Comparison of ENCODE assay signal across 17 cellular contexts in genomic region chr6:14309516-14309915, GRCh38.
DNase-seq lines count a peak whose midpoint lies in the region; ATAC-seq and TF ChIP-seq lines count a peak whose summit lies in the region.
"Had no signal": no experiment of that assay in that cellular context is flagged by ENCODE, and none has a peak within 500 bp of the region (broad histone marks: within the 10 kb centered on the region; RNA-seq: fewer than 3 reads in every experiment).

No MANE protein-coding gene starts in this region.

- H3K4me2 ChIP-seq in hepatocyte = peak overlapping the region; percentile 38
- H3K4me2 ChIP-seq: SK-N-SH had no signal

- no peak overlapping the region for H3K4me3 ChIP-seq in hepatocyte
- H3K4me3 ChIP-seq: BLaER1 treated with 17β-estradiol and CSF1 and Interleukin-3, amounts not matched to agents 10 nM and 100 nM had no signal

- H4K20me1 ChIP-seq in hepatocyte (ENCODE audit: insufficient read depth, poor library complexity, severe bottlenecking) = no peaks in the 10 kb centered on the region
- H4K20me1 ChIP-seq: BLaER1 treated with 17β-estradiol and CSF1 and Interleukin-3, amounts not matched to agents 10 nM and 100 nM had no signal

- in situ Hi-C loops in GM13976 (cut with MboI; ENCODE audit: low sequenced_read_pairs, unreplicated experiment) = no loop called here

- H3K27me3 ChIP-seq in hepatocyte = no peaks in the 10 kb centered on the region
- H3K27me3 ChIP-seq: BLaER1 treated with 17β-estradiol and CSF1 and Interleukin-3, amounts not matched to agents 10 nM and 100 nM had no signal

- no peaks in the 10 kb centered on the region for H3K9me2 ChIP-seq in hepatocyte (replicated peaks; ENCODE audit: insufficient read depth)
- H3K9me2 ChIP-seq: SK-N-SH had no signal

- no peaks in the 10 kb centered on the region for H3K9me3 ChIP-seq in hepatocyte (ENCODE audit: low read depth)
- H3K9me3 ChIP-seq: SK-N-SH had no signal

- peak overlapping the region; percentile 78 for H3K27ac ChIP-seq in hepatocyte
- H3K27ac ChIP-seq: BLaER1 treated with 17β-estradiol and CSF1 and Interleukin-3, amounts not matched to agents 10 nM and 100 nM had no signal

- DNase-seq in COR-L47 (lab: John Stamatoyannopoulos, UW) (peak; percentile 30), NCI-H146 (lab: John Stamatoyannopoulos, UW) (peak; percentile 85), NCI-H748 (lab: John Stamatoyannopoulos, UW; ENCODE audit: unreplicated experiment) (peak; percentile 96), hepatocyte (ENCODE audit: low spot score) (no peak), DMS 273 (lab: John Stamatoyannopoulos, UW; ENCODE audit: unreplicated experiment) (no peak), NCI-H82 (lab: John Stamatoyannopoulos, UW) (no peak), GM13976 (ENCODE audit: low spot score) (no peak)
- DNase-seq: CD8-positive, alpha-beta T cell; DND-41; H7; NCI-H524 treated with DMSO at 0.1 percent for 48 hours; PC-3; RPMI8226; SHP77 treated with DMSO at 0.1 percent for 48 hours; SK-N-SH had no signal

- H3K4me1 ChIP-seq in hepatocyte (ENCODE audit: insufficient read depth) = peaks cover 25% of the 10 kb centered on the region

- no peak for TF ChIP-seq CTCF in hepatocyte (IDR thresholded peaks at IDR 0.05; ENCODE audit: poor library complexity)
- no peak for TF ChIP-seq CTCF in GM13976 (IDR thresholded peaks at IDR 0.05; ENCODE audit: borderline replicate concordance, control extremely low read depth, extremely low read depth, insufficient read depth, missing control alignments)

- no peaks in the 10 kb centered on the region for H3K79me2 ChIP-seq in hepatocyte

- H2AFZ ChIP-seq in hepatocyte = no peak overlapping the region

- ATAC-seq in HG02571 (IDR thresholded peaks at IDR 0.05; ENCODE audit: unreplicated experiment) = no peak
- ATAC-seq: CD8-positive, alpha-beta T cell; PC-3 had no signal

- H3K36me3 ChIP-seq in hepatocyte (replicated peaks; ENCODE audit: insufficient read depth, low read depth) = no peaks in the 10 kb centered on the region
- H3K36me3 ChIP-seq: BLaER1 treated with 17β-estradiol and CSF1 and Interleukin-3, amounts not matched to agents 10 nM and 100 nM had no signal

- WGBS in hepatocyte (ENCODE audit: low lambda C conversion rate, missing lambda C conversion rate) = 69% methylated on average over 4 of the region's 4 CpGs

Comparison
In these comparisons a context has a peak if more than half of its experiments do, and no peak if none do; other contexts are left out.
1. DNase-seq: peak in COR-L47 (single experiment), NCI-H146 (single experiment) and NCI-H748 (single experiment); none in hepatocyte (single experiment), DMS 273 (single experiment), NCI-H82 (single experiment) and GM13976 (single experiment).